In the genomic region with DNA sequence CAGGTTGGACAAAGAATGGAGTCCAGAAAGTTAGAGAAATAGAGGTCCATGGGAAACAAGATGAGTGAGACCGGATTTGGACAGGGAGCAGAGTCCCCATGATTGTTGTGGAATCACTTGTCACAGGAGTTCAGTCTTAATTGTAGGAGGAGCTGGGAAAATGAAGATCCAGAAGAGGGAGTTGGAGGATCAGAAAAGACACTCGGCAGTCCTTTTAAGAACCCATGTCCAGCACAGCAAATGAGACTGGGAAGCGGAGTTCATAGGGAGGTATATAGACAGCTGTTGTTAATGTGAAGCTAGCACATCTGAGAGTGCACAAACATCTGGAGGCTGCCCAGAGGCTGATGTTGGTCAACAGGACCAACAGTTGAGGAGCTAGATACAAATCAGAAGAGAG, we compare ENCODE assay signal across 1 cellular context.
TF ChIP-seq lines count a peak whose summit lies in the region.

No MANE protein-coding gene starts in this region.

TF ChIP-seq in GM12878, 131 proteins besides CTCF, POLR2A, EP300 and RAD21 (continued from another document):
- TF ChIP-seq SKIL (IDR thresholded peaks at IDR 0.05; ENCODE audit: low read depth, poor library complexity, severe bottlenecking) (no peak), SIX5 (IDR thresholded peaks at IDR 0.05; ENCODE audit: low read depth, low read length, severe bottlenecking) (no peak), IKZF1 (conservative IDR thresholded peaks at IDR 0.05) (no peak), GATAD2B (conservative IDR thresholded peaks at IDR 0.05; ENCODE audit: low read depth) (no peak), NR2C1 (IDR thresholded peaks at IDR 0.05) (no peak)
- TF ChIP-seq, protein P1, sequence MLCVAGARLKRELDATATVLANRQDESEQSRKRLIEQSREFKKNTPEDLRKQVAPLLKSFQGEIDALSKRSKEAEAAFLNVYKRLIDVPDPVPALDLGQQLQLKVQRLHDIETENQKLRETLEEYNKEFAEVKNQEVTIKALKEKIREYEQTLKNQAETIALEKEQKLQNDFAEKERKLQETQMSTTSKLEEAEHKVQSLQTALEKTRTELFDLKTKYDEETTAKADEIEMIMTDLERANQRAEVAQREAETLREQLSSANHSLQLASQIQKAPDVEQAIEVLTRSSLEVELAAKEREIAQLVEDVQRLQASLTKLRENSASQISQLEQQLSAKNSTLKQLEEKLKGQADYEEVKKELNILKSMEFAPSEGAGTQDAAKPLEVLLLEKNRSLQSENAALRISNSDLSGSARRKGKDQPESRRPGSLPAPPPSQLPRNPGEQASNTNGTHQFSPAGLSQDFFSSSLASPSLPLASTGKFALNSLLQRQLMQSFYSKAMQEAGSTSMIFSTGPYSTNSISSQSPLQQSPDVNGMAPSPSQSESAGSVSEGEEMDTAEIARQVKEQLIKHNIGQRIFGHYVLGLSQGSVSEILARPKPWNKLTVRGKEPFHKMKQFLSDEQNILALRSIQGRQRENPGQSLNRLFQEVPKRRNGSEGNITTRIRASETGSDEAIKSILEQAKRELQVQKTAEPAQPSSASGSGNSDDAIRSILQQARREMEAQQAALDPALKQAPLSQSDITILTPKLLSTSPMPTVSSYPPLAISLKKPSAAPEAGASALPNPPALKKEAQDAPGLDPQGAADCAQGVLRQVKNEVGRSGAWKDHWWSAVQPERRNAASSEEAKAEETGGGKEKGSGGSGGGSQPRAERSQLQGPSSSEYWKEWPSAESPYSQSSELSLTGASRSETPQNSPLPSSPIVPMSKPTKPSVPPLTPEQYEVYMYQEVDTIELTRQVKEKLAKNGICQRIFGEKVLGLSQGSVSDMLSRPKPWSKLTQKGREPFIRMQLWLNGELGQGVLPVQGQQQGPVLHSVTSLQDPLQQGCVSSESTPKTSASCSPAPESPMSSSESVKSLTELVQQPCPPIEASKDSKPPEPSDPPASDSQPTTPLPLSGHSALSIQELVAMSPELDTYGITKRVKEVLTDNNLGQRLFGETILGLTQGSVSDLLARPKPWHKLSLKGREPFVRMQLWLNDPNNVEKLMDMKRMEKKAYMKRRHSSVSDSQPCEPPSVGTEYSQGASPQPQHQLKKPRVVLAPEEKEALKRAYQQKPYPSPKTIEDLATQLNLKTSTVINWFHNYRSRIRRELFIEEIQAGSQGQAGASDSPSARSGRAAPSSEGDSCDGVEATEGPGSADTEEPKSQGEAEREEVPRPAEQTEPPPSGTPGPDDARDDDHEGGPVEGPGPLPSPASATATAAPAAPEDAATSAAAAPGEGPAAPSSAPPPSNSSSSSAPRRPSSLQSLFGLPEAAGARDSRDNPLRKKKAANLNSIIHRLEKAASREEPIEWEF (IDR thresholded peaks at IDR 0.05; ENCODE audit: insufficient replicate concordance, low read depth, low read length), result no peak
TF ChIP-seq in GM12878: peak in this region for 0.
